In genomic region chr4:102665527-102665926, GRCh38 we compare ENCODE assay signal across 2 cellular contexts.
TF ChIP-seq lines count a peak whose summit lies in the region.

No MANE protein-coding gene starts in this region.

TF ChIP-seq in SK-N-SH treated with all-trans-retinoic acid at 6 μM for 48 hours, 23 proteins besides CTCF, POLR2A, EP300 and RAD21:
- TF ChIP-seq PATZ1 (CRISPR knock-in tag; IDR thresholded peaks at IDR 0.05; ENCODE audit: borderline replicate concordance) (no peak), TCF4 (CRISPR knock-in tag; IDR thresholded peaks at IDR 0.05; ENCODE audit: borderline replicate concordance) (no peak), CSRNP3 (CRISPR knock-in tag; IDR thresholded peaks at IDR 0.05) (no peak), CSDC2 (CRISPR knock-in tag; IDR thresholded peaks at IDR 0.05) (no peak), ZFP30 (CRISPR knock-in tag; IDR thresholded peaks at IDR 0.05) (no peak), POU6F1 (CRISPR knock-in tag; IDR thresholded peaks at IDR 0.05; ENCODE audit: borderline replicate concordance, low read depth) (no peak), ZNF565 (CRISPR knock-in tag; conservative IDR thresholded peaks at IDR 0.05; ENCODE audit: low read depth) (no peak), ZFP3 (CRISPR knock-in tag; IDR thresholded peaks at IDR 0.05) (no peak), ZNF70 (CRISPR knock-in tag; IDR thresholded peaks at IDR 0.05) (no peak), ESRRG (CRISPR knock-in tag; IDR thresholded peaks at IDR 0.05) (no peak), ZNF8 (CRISPR knock-in tag; IDR thresholded peaks at IDR 0.05) (no peak), TOX (CRISPR knock-in tag; IDR thresholded peaks at IDR 0.05; ENCODE audit: borderline replicate concordance) (no peak), ISL1 (CRISPR knock-in tag; IDR thresholded peaks at IDR 0.05) (no peak), TSHZ2 (CRISPR knock-in tag; IDR thresholded peaks at IDR 0.05) (no peak), BACH2 (CRISPR knock-in tag; IDR thresholded peaks at IDR 0.05; ENCODE audit: borderline replicate concordance) (no peak), PPARA (CRISPR knock-in tag; IDR thresholded peaks at IDR 0.05; ENCODE audit: borderline replicate concordance) (no peak), ARNTL (CRISPR knock-in tag; IDR thresholded peaks at IDR 0.05; ENCODE audit: borderline replicate concordance, low read depth) (no peak), GLIS3 (CRISPR knock-in tag; IDR thresholded peaks at IDR 0.05) (no peak), SNAI2 (CRISPR knock-in tag; IDR thresholded peaks at IDR 0.05) (no peak)

TF ChIP-seq in SK-N-SH, 30 proteins besides CTCF, POLR2A, EP300 and RAD21 (continued from another document):
- TF ChIP-seq TAF1 (IDR thresholded peaks at IDR 0.05; ENCODE audit: borderline replicate concordance, low read depth, low read length) (no peak), IRF3 (IDR thresholded peaks at IDR 0.05; ENCODE audit: low read depth, low read length) (no peak), SMC3 (IDR thresholded peaks at IDR 0.05; ENCODE audit: low read depth, low read length) (no peak), JUND (IDR thresholded peaks at IDR 0.05) (no peak), REST (IDR thresholded peaks at IDR 0.05; ENCODE audit: low read depth, low read length) (no peak)
